ENCODE assay signal across 17 cellular contexts in the genomic region with DNA sequence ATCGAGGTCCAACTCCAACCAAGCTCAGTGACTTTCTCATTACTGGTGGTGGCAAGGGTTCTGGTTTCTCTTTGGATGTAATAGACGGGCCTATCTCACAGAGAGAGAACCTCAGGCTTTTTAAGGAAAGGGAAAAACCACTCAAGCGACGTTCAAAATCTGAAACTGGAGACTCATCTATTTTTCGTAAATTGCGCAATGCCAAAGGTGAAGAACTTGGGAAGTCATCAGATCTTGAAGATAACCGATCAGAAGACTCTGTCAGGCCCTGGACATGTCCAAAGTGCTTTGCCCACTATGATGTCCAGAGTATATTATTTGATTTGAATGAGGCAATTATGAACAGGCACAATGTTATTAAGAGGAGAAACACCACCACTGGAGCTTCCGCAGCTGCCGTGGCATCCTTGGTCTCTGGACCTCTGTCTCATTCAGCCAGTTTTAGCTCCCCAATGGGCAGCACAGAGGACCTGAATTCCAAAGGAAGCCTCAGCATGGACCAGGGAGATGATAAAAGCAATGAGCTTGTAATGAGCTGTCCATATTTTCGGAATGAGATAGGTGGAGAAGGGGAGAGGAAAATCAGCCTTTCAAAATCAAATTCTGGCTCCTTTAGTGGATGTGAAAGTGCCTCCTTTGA.
DNase-seq lines count a peak whose midpoint lies in the region; FAIRE-seq and TF ChIP-seq lines count a peak whose summit lies in the region.
"Had no signal": no experiment of that assay in that cellular context is flagged by ENCODE, and none has a peak within 500 bp of the region (broad histone marks: within the 10 kb centered on the region; RNA-seq: fewer than 3 reads in every experiment).

No MANE protein-coding gene starts in this region.

- no peak for TF ChIP-seq POLR2A in GM12892 (IDR thresholded peaks at IDR 0.05; ENCODE audit: low read depth, low read length)

- no peaks in the 10 kb centered on the region for H3K9me3 ChIP-seq in Caco-2

- H3K36me3 Mint-ChIP-seq in Caco-2 (ENCODE audit: insufficient read depth, unreplicated experiment): peaks cover 26% of the 10 kb centered on the region
- peaks cover 30% of the 10 kb centered on the region for H3K36me3 Mint-ChIP-seq in HFFc6 (ENCODE audit: low read depth)
- no peaks in the 10 kb centered on the region for H3K36me3 Mint-ChIP-seq in brain

- peaks cover 1% of the 10 kb centered on the region for H3K36me3 ChIP-seq in Caco-2 (ENCODE audit: control insufficient read depth, insufficient read depth, low read length)

- CTCF ChIA-PET in Caco-2 (lab: Charles Lee): no interaction called here

- TF ChIP-seq CTCF in Caco-2 (IDR thresholded peaks at IDR 0.05; ENCODE audit: insufficient read depth in 1 of 2, low read depth in 1 of 2, low read length in 1 of 2, severe bottlenecking in 1 of 2, unreplicated experiment in 1 of 2): no peak
- no peak for TF ChIP-seq CTCF in HFFc6 (IDR thresholded peaks at IDR 0.05)
- TF ChIP-seq CTCF in brain (conservative IDR thresholded peaks at IDR 0.05): no peak

- H3K27me3 Mint-ChIP-seq in Caco-2 (ENCODE audit: insufficient read depth, unreplicated experiment) (no peaks in the 10 kb centered on the region), HFFc6 (ENCODE audit: insufficient read depth) (no peaks in the 10 kb centered on the region; the same call in none of the 2 replicates), brain (peaks cover 2% of the 10 kb centered on the region)
- H3K27me3 Mint-ChIP-seq: IgD-negative memory B cell had no signal

- H3K27me3 ChIP-seq in Caco-2 (replicated peaks; ENCODE audit: control insufficient read depth, insufficient read depth, low read length) (no peaks in the 10 kb centered on the region), layer of hippocampus (ENCODE audit: control insufficient read depth, insufficient read depth, low read length) (no peaks in the 10 kb centered on the region)

- TSS peak; percentile 51 for BruUV-seq in Caco-2 (replicated peaks; lab: Mats Ljungman, UMichigan)

- intact Hi-C loops in Caco-2 (cut with micrococcal nuclease; ENCODE audit: unreplicated experiment): no loop called here

- no peak overlapping the region for H3K4me3 Mint-ChIP-seq in Caco-2 (ENCODE audit: unreplicated experiment)
- H3K4me3 Mint-ChIP-seq in HFFc6: peak overlapping the region; percentile 85
- peak overlapping the region in 4 of 5 experiments; percentile 6 to 83 (median 59) for H3K4me3 Mint-ChIP-seq in brain
- H3K4me3 Mint-ChIP-seq: CD8-positive, alpha-beta T cell; H9; IgD-negative memory B cell had no signal

- H3K4me3 ChIP-seq in Caco-2 (ENCODE audit: low read depth, low read length): no peak overlapping the region
- H3K4me3 ChIP-seq: SK-N-MC had no signal

- POLR2A ChIA-PET in Caco-2 (lab: Charles Lee): no interaction called here

- FAIRE-seq in GM12892 (lab: Jason Lieb, UNC): no peak

- H3K27ac Mint-ChIP-seq in Caco-2 (ENCODE audit: unreplicated experiment) (no peak overlapping the region), HFFc6 (peak overlapping the region; percentile 74), brain (no peak overlapping the region)
- H3K27ac Mint-ChIP-seq: CD8-positive, alpha-beta T cell; H9 had no signal

- H3K4me1 ChIP-seq in Caco-2: peaks cover 8% of the 10 kb centered on the region

- H3K4me1 Mint-ChIP-seq in Caco-2 (ENCODE audit: low read depth, unreplicated experiment) (no peaks in the 10 kb centered on the region), HFFc6 (ENCODE audit: low read depth) (peaks cover 99% of the 10 kb centered on the region), brain (peaks cover 71% of the 10 kb centered on the region)

- peak overlapping the region; percentile 6 for H3K27ac ChIP-seq in layer of hippocampus (ENCODE audit: low read depth, low read length)

- DNase-seq in Caco-2: no peak
- DNase-seq in HFFc6: no peak
- DNase-seq in AML-193 (lab: John Stamatoyannopoulos, UW): no peak
- no peak for DNase-seq in GM12892 (ENCODE audit: insufficient read length)
- no peak for DNase-seq in anterior cingulate cortex (lab: John Stamatoyannopoulos, UW)
- DNase-seq in midbrain (lab: John Stamatoyannopoulos, UW): no peak
- DNase-seq: CD8-positive, alpha-beta T cell; DMS 273 treated with DMSO at 0.1 percent for 48 hours; H9; NCI-H1092; NCI-H69; NK-92 treated with Interleukin-12 subunit alpha and Interleukin-12 subunit beta, amount 100 ng/mL, for 24 hours; PC-3 had no signal

- H3K9me3 Mint-ChIP-seq in Caco-2 (ENCODE audit: unreplicated experiment) (no peaks in the 10 kb centered on the region), HFFc6 (no peaks in the 10 kb centered on the region), brain (no peaks in the 10 kb centered on the region)
- H3K9me3 Mint-ChIP-seq: CD8-positive, alpha-beta T cell; H9; IgD-negative memory B cell had no signal
